In the genomic region with DNA sequence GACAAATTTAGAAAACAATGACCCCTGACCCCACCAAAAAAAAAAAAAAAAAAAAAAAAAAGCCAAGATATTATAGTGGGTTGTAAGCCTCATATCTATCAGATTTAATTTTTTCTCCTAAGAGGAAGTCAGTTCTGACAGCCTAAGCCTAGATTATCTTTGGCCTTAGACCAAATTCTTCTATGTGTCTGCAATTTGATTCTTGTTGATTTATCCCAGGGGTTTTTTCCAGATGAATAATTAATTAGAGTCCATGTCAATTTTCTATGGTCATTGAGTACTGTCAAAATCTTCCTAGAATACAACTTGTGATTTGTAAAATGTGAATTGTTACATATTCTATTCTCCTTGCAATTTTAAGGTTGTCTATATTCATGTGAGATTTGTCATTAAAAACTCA, we compare ENCODE assay signal across 17 cellular contexts.
DNase-seq lines count a peak whose midpoint lies in the region; ATAC-seq and TF ChIP-seq lines count a peak whose summit lies in the region.
"Had no signal": no experiment of that assay in that cellular context is flagged by ENCODE, and none has a peak within 500 bp of the region (broad histone marks: within the 10 kb centered on the region; RNA-seq: fewer than 3 reads in every experiment).

No MANE protein-coding gene starts in this region.

- ATAC-seq in HG03045 (IDR thresholded peaks at IDR 0.05; ENCODE audit: unreplicated experiment) = no peak
- no peak for ATAC-seq in HG02870 (IDR thresholded peaks at IDR 0.05; ENCODE audit: unreplicated experiment)
- ATAC-seq: activated T-cell treated with anti-CD3 and anti-CD28 coated beads, Interleukin-2, amount 50 U/mL, for 4 hours; left lung; stimulated activated effector memory CD8-positive, alpha-beta T cell treated with anti-CD3 and anti-CD28 coated beads, Interleukin-12 subunit alpha, Interleukin-12 subunit beta, amount 100 ng/mL, for 72 hours had no signal

- no peak for TF ChIP-seq CTCF in choroid plexus epithelial cell (conservative IDR thresholded peaks at IDR 0.05; ENCODE audit: low read depth, low read length)
- no peak for TF ChIP-seq CTCF in GM13976 (IDR thresholded peaks at IDR 0.05; ENCODE audit: borderline replicate concordance, control extremely low read depth, extremely low read depth, insufficient read depth, missing control alignments)

- no peak overlapping the region for H3K4me3 ChIP-seq in choroid plexus epithelial cell (ENCODE audit: low read depth, low read length)
- H3K4me3 ChIP-seq: left lung, ovary, skin epidermis had no signal

- in situ Hi-C loops in GM13976 (cut with MboI; ENCODE audit: low sequenced_read_pairs, unreplicated experiment) = no loop called here

- DNase-seq in NCI-H345 (lab: John Stamatoyannopoulos, UW) (peak; percentile 17), NCI-H345 treated with DMSO at 0.1 percent for 48 hours (lab: John Stamatoyannopoulos, UW; ENCODE audit: unreplicated experiment) (no peak), NCI-H69 (lab: John Stamatoyannopoulos, UW) (peak; percentile 91), choroid plexus epithelial cell (ENCODE audit: low read depth) (peak; percentile 30), GM13976 (ENCODE audit: low spot score) (no peak), NOMO-1 treated with dmso at 0.1 percent for 144 hours (lab: John Stamatoyannopoulos, UW; ENCODE audit: unreplicated experiment) (no peak)
- DNase-seq: activated T-cell treated with anti-CD3 and anti-CD28 coated beads, Interleukin-2, amount 50 U/mL, for 4 hours; CD4-positive, alpha-beta T cell; hypothalamus; left lung; NCI-H524 treated with DMSO at 0.1 percent for 48 hours; ovary; trophoblast cell had no signal

Comparison
In these comparisons a context has a peak if more than half of its experiments do, and no peak if none do; other contexts are left out.
1. DNase-seq: peak in NCI-H345 (single experiment), NCI-H69 (single experiment) and choroid plexus epithelial cell (single experiment); none in NCI-H345 treated with DMSO at 0.1 percent for 48 hours (single experiment), GM13976 (single experiment) and NOMO-1 treated with dmso at 0.1 percent for 144 hours (single experiment).